19 cellular contexts compared by ENCODE assay signal in genomic region chr2:158692372-158693103, GRCh38.
"Had no signal": no experiment of that assay in that cellular context is flagged by ENCODE, and none has a peak within 500 bp of the region (broad histone marks: within the 10 kb centered on the region; RNA-seq: fewer than 3 reads in every experiment).

No MANE protein-coding gene starts in this region.

- FAIRE-seq: endometrium had no signal

- H3K9me3 ChIP-seq: colonic mucosa, neutrophil, vagina had no signal

- DNase-seq: activated CD4-positive, alpha-beta memory T cell treated with anti-CD3 and anti-CD28 coated beads for 36 hours; activated CD4-positive, alpha-beta T cell treated with anti-CD3 and anti-CD28 coated beads for 36 hours; activated effector memory CD4-positive, alpha-beta T cell treated with Interleukin-2 at 50 U/mL for 16 hours; activated naive CD4-positive, alpha-beta T cell treated with anti-CD3 and anti-CD28 coated beads, Interleukin-2, amount 50 U/mL, for 16 hours; activated T-cell treated with anti-CD3 and anti-CD28 coated beads, Interleukin-2, amount 50 U/mL, for 24 hours; caudate nucleus; colonic mucosa; kidney glomerular epithelial cell; mesendoderm; natural killer cell; posterior cingulate gyrus; stimulated activated CD4-positive, alpha-beta T cell treated with anti-CD3 and anti-CD28 coated beads, Interleukin-4, amount 100 ng/mL, for 24 hours; stimulated activated naive CD8-positive, alpha-beta T cell treated with anti-CD3 and anti-CD28 coated beads, Interleukin-15, Interleukin-2, amounts not matched to agents 100 U/mL and 50 U/mL, for 24 hours; transverse colon had no signal

- H3K4me3 ChIP-seq: colonic mucosa, right atrium auricular region, skin epidermis, transverse colon, vagina had no signal

- ATAC-seq: activated CD4-positive, alpha-beta T cell treated with anti-CD3 and anti-CD28 coated beads for 36 hours; natural killer cell; stimulated activated naive CD8-positive, alpha-beta T cell treated with anti-CD3 and anti-CD28 coated beads, Interleukin-15, Interleukin-2, amounts not matched to agents 100 U/mL and 50 U/mL, for 24 hours had no signal

- H3K4me1 ChIP-seq: colonic mucosa, right atrium auricular region, transverse colon, vagina had no signal

- H3K27ac ChIP-seq: colonic mucosa, neutrophil, right atrium auricular region, skin epidermis, transverse colon, vagina had no signal
